Comparison of ENCODE assay signal across 1 cellular context in the genomic region with DNA sequence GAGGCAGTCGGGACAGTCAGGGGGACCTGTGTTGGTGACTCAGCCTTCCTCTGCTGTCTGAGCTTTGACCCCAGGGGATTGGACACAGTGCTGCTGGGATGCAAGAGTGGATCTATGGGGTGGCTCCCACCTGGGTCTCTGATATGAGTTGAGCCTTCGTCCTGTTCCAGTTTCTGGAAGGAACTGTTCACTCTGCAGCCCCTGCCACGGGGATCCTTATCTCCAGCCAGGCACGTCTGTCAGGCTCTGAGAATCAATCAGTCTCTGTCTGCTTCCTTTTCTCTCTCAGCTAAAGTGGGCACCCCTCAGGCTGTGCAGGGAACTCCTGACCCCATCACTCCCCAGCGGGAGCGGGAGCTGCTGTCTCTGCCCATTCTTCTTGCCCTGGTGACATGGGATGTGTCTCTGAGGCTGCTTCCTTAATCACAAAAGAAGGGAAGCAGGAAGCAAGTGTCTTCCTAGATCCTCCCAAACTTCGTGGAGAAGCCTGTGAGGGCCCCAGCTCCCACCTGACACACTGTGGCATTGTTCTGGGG.
TF ChIP-seq lines count a peak whose summit lies in the region.

No MANE protein-coding gene starts in this region.

TF ChIP-seq in WTC11, 78 proteins besides CTCF, POLR2A, EP300 and RAD21 (continued from another document):
- TF ChIP-seq, protein P1, sequence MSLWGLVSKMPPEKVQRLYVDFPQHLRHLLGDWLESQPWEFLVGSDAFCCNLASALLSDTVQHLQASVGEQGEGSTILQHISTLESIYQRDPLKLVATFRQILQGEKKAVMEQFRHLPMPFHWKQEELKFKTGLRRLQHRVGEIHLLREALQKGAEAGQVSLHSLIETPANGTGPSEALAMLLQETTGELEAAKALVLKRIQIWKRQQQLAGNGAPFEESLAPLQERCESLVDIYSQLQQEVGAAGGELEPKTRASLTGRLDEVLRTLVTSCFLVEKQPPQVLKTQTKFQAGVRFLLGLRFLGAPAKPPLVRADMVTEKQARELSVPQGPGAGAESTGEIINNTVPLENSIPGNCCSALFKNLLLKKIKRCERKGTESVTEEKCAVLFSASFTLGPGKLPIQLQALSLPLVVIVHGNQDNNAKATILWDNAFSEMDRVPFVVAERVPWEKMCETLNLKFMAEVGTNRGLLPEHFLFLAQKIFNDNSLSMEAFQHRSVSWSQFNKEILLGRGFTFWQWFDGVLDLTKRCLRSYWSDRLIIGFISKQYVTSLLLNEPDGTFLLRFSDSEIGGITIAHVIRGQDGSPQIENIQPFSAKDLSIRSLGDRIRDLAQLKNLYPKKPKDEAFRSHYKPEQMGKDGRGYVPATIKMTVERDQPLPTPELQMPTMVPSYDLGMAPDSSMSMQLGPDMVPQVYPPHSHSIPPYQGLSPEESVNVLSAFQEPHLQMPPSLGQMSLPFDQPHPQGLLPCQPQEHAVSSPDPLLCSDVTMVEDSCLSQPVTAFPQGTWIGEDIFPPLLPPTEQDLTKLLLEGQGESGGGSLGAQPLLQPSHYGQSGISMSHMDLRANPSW (CRISPR knock-in tag; conservative IDR thresholded peaks at IDR 0.05; ENCODE audit: low read depth) = no peak
- no peak for TF ChIP-seq CBFB (CRISPR knock-in tag; IDR thresholded peaks at IDR 0.05; ENCODE audit: low read depth)
- no peak for TF ChIP-seq GRHL2 (CRISPR knock-in tag; IDR thresholded peaks at IDR 0.05; ENCODE audit: insufficient replicate concordance, severe bottlenecking)
- TF ChIP-seq SMAD4 (CRISPR knock-in tag; IDR thresholded peaks at IDR 0.05) = no peak
- TF ChIP-seq ATF1 (CRISPR knock-in tag; IDR thresholded peaks at IDR 0.05) = no peak
- TF ChIP-seq, protein P2, sequence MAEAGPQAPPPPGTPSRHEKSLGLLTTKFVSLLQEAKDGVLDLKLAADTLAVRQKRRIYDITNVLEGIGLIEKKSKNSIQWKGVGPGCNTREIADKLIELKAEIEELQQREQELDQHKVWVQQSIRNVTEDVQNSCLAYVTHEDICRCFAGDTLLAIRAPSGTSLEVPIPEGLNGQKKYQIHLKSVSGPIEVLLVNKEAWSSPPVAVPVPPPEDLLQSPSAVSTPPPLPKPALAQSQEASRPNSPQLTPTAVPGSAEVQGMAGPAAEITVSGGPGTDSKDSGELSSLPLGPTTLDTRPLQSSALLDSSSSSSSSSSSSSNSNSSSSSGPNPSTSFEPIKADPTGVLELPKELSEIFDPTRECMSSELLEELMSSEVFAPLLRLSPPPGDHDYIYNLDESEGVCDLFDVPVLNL (CRISPR knock-in tag; IDR thresholded peaks at IDR 0.05; ENCODE audit: borderline replicate concordance, low read depth) = no peak
- TF ChIP-seq ZNF138 (CRISPR knock-in tag; conservative IDR thresholded peaks at IDR 0.05) = no peak
- TF ChIP-seq, protein P3, sequence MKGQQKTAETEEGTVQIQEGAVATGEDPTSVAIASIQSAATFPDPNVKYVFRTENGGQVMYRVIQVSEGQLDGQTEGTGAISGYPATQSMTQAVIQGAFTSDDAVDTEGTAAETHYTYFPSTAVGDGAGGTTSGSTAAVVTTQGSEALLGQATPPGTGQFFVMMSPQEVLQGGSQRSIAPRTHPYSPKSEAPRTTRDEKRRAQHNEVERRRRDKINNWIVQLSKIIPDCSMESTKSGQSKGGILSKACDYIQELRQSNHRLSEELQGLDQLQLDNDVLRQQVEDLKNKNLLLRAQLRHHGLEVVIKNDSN (CRISPR knock-in tag; IDR thresholded peaks at IDR 0.05) = no peak
- no peak for TF ChIP-seq ZNF232 (CRISPR knock-in tag; IDR thresholded peaks at IDR 0.05)
- TF ChIP-seq, protein P4, sequence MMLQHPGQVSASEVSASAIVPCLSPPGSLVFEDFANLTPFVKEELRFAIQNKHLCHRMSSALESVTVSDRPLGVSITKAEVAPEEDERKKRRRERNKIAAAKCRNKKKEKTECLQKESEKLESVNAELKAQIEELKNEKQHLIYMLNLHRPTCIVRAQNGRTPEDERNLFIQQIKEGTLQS (CRISPR knock-in tag; conservative IDR thresholded peaks at IDR 0.05) = no peak
- no peak for TF ChIP-seq TCF7 (CRISPR knock-in tag; IDR thresholded peaks at IDR 0.05; ENCODE audit: low read depth)
